ENCODE assay signal across 13 cellular contexts in genomic region chr11:45078236-45079074, GRCh38.
DNase-seq lines count a peak whose midpoint lies in the region; ATAC-seq, FAIRE-seq and TF ChIP-seq lines count a peak whose summit lies in the region.
"Had no signal": no experiment of that assay in that cellular context is flagged by ENCODE, and none has a peak within 500 bp of the region (broad histone marks: within the 10 kb centered on the region; RNA-seq: fewer than 3 reads in every experiment).

No MANE protein-coding gene starts in this region.

- FAIRE-seq in small intestine (lab: Jason Lieb, UNC) = no peak

- H2AK5ac ChIP-seq in neuronal stem cell (ENCODE audit: low read depth, low read length) = no peak overlapping the region

- peaks cover 19% of the 10 kb centered on the region for H3K4me1 ChIP-seq in CD4-positive, CD25-positive, alpha-beta regulatory T cell (ENCODE audit: control insufficient read depth, insufficient read depth, low read length, poor library complexity, severe bottlenecking)
- H3K4me1 ChIP-seq in HEK293 (ENCODE audit: control insufficient read depth, insufficient read depth, low read length) = no peaks in the 10 kb centered on the region
- peaks cover 0 to 29% of the 10 kb centered on the region in 2 donors for H3K4me1 ChIP-seq in neuronal stem cell (ENCODE audit: control insufficient read depth in 2 of 2, insufficient read depth in 1 of 2, low read depth in 1 of 2, low read length in 2 of 2)
- H3K4me1 ChIP-seq in small intestine (ENCODE audit: control insufficient read depth in 2 of 2, insufficient read depth in 1 of 2, low read depth in 1 of 2, low read length in 1 of 2) = peaks cover 0 to 6% of the 10 kb centered on the region in 2 donors
- H3K4me1 ChIP-seq in colonic mucosa = peaks cover 4% of the 10 kb centered on the region

- H2BK120ac ChIP-seq in neuronal stem cell (ENCODE audit: low read depth, low read length) = no peak overlapping the region

- no CpG with 5 or more reads among the region's 16 CpGs for WGBS in neuronal stem cell (ENCODE audit: extremely low coverage in 2 of 2, insufficient read length in 2 of 2, insufficient replicate concordance in 1 of 2), 2 donors
- WGBS in small intestine, 3 donors = 68 to 86% (median 80%) methylated on average over 16 of the region's 16 CpGs

- no peak overlapping the region for H3K23ac ChIP-seq in neuronal stem cell (ENCODE audit: low read depth, low read length, poor library complexity)

- no peak overlapping the region for H2AFZ ChIP-seq in neuronal stem cell (ENCODE audit: low read length)

- intact Hi-C loops in colonic mucosa (cut with DNase I) = no loop called here

- H4K8ac ChIP-seq in neuronal stem cell (ENCODE audit: low read depth, low read length) = no peak overlapping the region

- H3K14ac ChIP-seq in neuronal stem cell (ENCODE audit: low read length) = no peak overlapping the region

- peak overlapping the region in 2 of 4 donors; percentile 28 to 38 for H3K4me3 Mint-ChIP-seq in CD4-positive, CD25-positive, alpha-beta regulatory T cell
- peak overlapping the region; percentile 79 to 81 for H3K4me3 Mint-ChIP-seq in effector memory CD8-positive, alpha-beta T cell
- H3K4me3 Mint-ChIP-seq: activated CD4-positive, alpha-beta T cell treated with anti-CD3 and anti-CD28 coated beads, Interleukin-2, amount 10 ng/mL, durations not matched to agents 7 days and 5 days; mesothelial cell of epicardium had no signal

- no peak overlapping the region for H4K91ac ChIP-seq in neuronal stem cell (ENCODE audit: low read depth, low read length, poor library complexity)

- H3K36me3 ChIP-seq in CD4-positive, CD25-positive, alpha-beta regulatory T cell (ENCODE audit: control insufficient read depth, insufficient read depth, low read length) = no peaks in the 10 kb centered on the region
- H3K36me3 ChIP-seq in HEK293 (ENCODE audit: control insufficient read depth in 2 of 2, insufficient read depth in 1 of 2, low read length in 2 of 2) (no peaks in the 10 kb centered on the region), neuronal stem cell (replicated peaks in 1 of 2; ENCODE audit: control insufficient read depth in 2 of 2, insufficient read depth in 2 of 2, low read length in 2 of 2) (no peaks in the 10 kb centered on the region), small intestine (ENCODE audit: control insufficient read depth in 2 of 2, insufficient read depth in 2 of 2, low read length in 2 of 2) (no peaks in the 10 kb centered on the region), colonic mucosa (no peaks in the 10 kb centered on the region)
- H3K36me3 ChIP-seq: heart left ventricle had no signal

- CTCF ChIA-PET in HEK293 (lab: Yijun Ruan, JAX) = interaction anchor here (0.6 to 1.4 kb wide), 3 partner anchors 26 to 293 kb away, joined by 3 read pairs; no protein-coding TSS in a partner anchor

- TF ChIP-seq CTCF in HEK293 (tag by site-specific recombination; IDR thresholded peaks at IDR 0.05) (no peak), colonic mucosa (IDR thresholded peaks at IDR 0.05) (no peak)

- no peak overlapping the region for H3K4me3 ChIP-seq in CD4-positive, CD25-positive, alpha-beta regulatory T cell (ENCODE audit: low read depth, low read length)
- H3K4me3 ChIP-seq in HEK293 (ENCODE audit: low read depth, low read length) (no peak overlapping the region), neuronal stem cell (ENCODE audit: low read length in 2 of 2) (no peak overlapping the region), small intestine (ENCODE audit: low read depth in 1 of 2, low read length in 2 of 2) (no peak overlapping the region), colonic mucosa (no peak overlapping the region)
- H3K4me3 ChIP-seq: heart left ventricle had no signal

- H3K4me2 ChIP-seq in neuronal stem cell (ENCODE audit: insufficient read depth, low read length, poor library complexity, severe bottlenecking) = no peak overlapping the region

- H3K9me3 ChIP-seq in CD4-positive, CD25-positive, alpha-beta regulatory T cell (ENCODE audit: control insufficient read depth in 2 of 2, low read length in 2 of 2) = no peaks in the 10 kb centered on the region
- H3K9me3 ChIP-seq in HEK293 (ENCODE audit: control insufficient read depth, insufficient read depth, low read depth, low read length) (no peaks in the 10 kb centered on the region), neuronal stem cell (replicated peaks in 1 of 2; ENCODE audit: control insufficient read depth in 2 of 2, insufficient read depth in 1 of 2, low read depth in 1 of 2, low read length in 2 of 2) (no peaks in the 10 kb centered on the region), small intestine (ENCODE audit: control insufficient read depth, low read depth) (no peaks in the 10 kb centered on the region), colonic mucosa (no peaks in the 10 kb centered on the region)
- H3K9me3 ChIP-seq: heart left ventricle had no signal

- no peaks in the 10 kb centered on the region for H3K9me3 Mint-ChIP-seq in CD4-positive, CD25-positive, alpha-beta regulatory T cell
- H3K9me3 Mint-ChIP-seq in effector memory CD8-positive, alpha-beta T cell = no peaks in the 10 kb centered on the region
- H3K9me3 Mint-ChIP-seq: activated CD4-positive, alpha-beta T cell treated with anti-CD3 and anti-CD28 coated beads, Interleukin-2, amount 10 ng/mL, durations not matched to agents 7 days and 5 days; mesothelial cell of epicardium had no signal

- no peaks in the 10 kb centered on the region for H3K79me1 ChIP-seq in neuronal stem cell (ENCODE audit: low read depth, low read length)

- no peak overlapping the region for H2BK15ac ChIP-seq in neuronal stem cell (ENCODE audit: low read length)

- H2BK12ac ChIP-seq in neuronal stem cell (ENCODE audit: low read length) = no peak overlapping the region

- no peak overlapping the region for H2BK5ac ChIP-seq in neuronal stem cell (ENCODE audit: low read length)

- no peaks in the 10 kb centered on the region for H3K27me3 Mint-ChIP-seq in CD4-positive, CD25-positive, alpha-beta regulatory T cell
- no peaks in the 10 kb centered on the region for H3K27me3 Mint-ChIP-seq in effector memory CD8-positive, alpha-beta T cell
- H3K27me3 Mint-ChIP-seq: activated CD4-positive, alpha-beta T cell treated with anti-CD3 and anti-CD28 coated beads, Interleukin-2, amount 10 ng/mL, durations not matched to agents 7 days and 5 days had no signal

- peaks cover 0 to 48% (median 26%) of the 10 kb centered on the region in 4 donors for H3K4me1 Mint-ChIP-seq in CD4-positive, CD25-positive, alpha-beta regulatory T cell
- H3K4me1 Mint-ChIP-seq in effector memory CD8-positive, alpha-beta T cell (ENCODE audit: low read depth in 2 of 2) = peaks cover 56 to 59% of the 10 kb centered on the region in 2 donors

- peak overlapping the region; percentile 20 to 81 (median 60) for H3K27ac Mint-ChIP-seq in CD4-positive, CD25-positive, alpha-beta regulatory T cell
- H3K27ac Mint-ChIP-seq in effector memory CD8-positive, alpha-beta T cell = peak overlapping the region; percentile 92 to 96
- H3K27ac Mint-ChIP-seq: mesothelial cell of epicardium had no signal

- no peaks in the 10 kb centered on the region for H3K27me3 ChIP-seq in CD4-positive, CD25-positive, alpha-beta regulatory T cell (ENCODE audit: control insufficient read depth, insufficient read depth, low read length)
- H3K27me3 ChIP-seq in neuronal stem cell (ENCODE audit: control insufficient read depth in 3 of 3, insufficient read depth in 3 of 3, low read depth in 1 of 3, low read length in 3 of 3) = peaks cover 0 to 25% (median 0%) of the 10 kb centered on the region in 3 experiments
- H3K27me3 ChIP-seq in small intestine (ENCODE audit: control insufficient read depth in 2 of 2, insufficient read depth in 2 of 2, low read length in 2 of 2) = no peaks in the 10 kb centered on the region
- H3K27me3 ChIP-seq in colonic mucosa = no peaks in the 10 kb centered on the region

- no peak overlapping the region for H3K4ac ChIP-seq in neuronal stem cell (ENCODE audit: low read length)

- ATAC-seq in CD4-positive, CD25-positive, alpha-beta regulatory T cell (ENCODE audit: low read depth in 2 of 2) = no peak
- ATAC-seq in effector memory CD8-positive, alpha-beta T cell (replicated peaks) = no peak
- ATAC-seq in HG03108 (IDR thresholded peaks at IDR 0.05; ENCODE audit: unreplicated experiment) = no peak

- no peak overlapping the region for H3K27ac ChIP-seq in CD4-positive, CD25-positive, alpha-beta regulatory T cell (ENCODE audit: insufficient read depth, low read length, poor library complexity, severe bottlenecking)
- H3K27ac ChIP-seq in HEK293 (ENCODE audit: extremely low read depth, low read depth, low read length) (no peak overlapping the region), neuronal stem cell (replicated peaks; ENCODE audit: low read length) (no peak overlapping the region), small intestine (ENCODE audit: low read depth in 1 of 2, low read length in 1 of 2) (no peak overlapping the region), colonic mucosa (no peak overlapping the region)

- no peaks in the 10 kb centered on the region for H3K36me3 Mint-ChIP-seq in CD4-positive, CD25-positive, alpha-beta regulatory T cell
- H3K36me3 Mint-ChIP-seq in effector memory CD8-positive, alpha-beta T cell (ENCODE audit: insufficient read depth) = peaks cover 10% of the 10 kb centered on the region
- H3K36me3 Mint-ChIP-seq: mesothelial cell of epicardium had no signal

- H3K18ac ChIP-seq in neuronal stem cell (ENCODE audit: low read length) = peak overlapping the region; percentile 23

- no peak overlapping the region for H3K9ac ChIP-seq in neuronal stem cell (ENCODE audit: low read depth, low read length, poor library complexity)
- H3K9ac ChIP-seq in colonic mucosa (ENCODE audit: low read depth in 2 of 2, low read length in 2 of 2) = no peak overlapping the region

- POLR2A ChIA-PET in HEK293 (lab: Yijun Ruan, JAX) = no interaction called here

- DNase-seq in CD4-positive, CD25-positive, alpha-beta regulatory T cell = no peak
- DNase-seq in effector memory CD8-positive, alpha-beta T cell = no peak
- DNase-seq in neuronal stem cell (ENCODE audit: low spot score) (no peak), small intestine (no peak), colonic mucosa (no peak)
- DNase-seq in stimulated activated CD4-positive, alpha-beta T cell treated with anti-CD3 and anti-CD28 coated beads, Interleukin-4, amount 100 ng/mL, for 4 hours = no peak
- DNase-seq: activated CD4-positive, alpha-beta T cell treated with anti-CD3 and anti-CD28 coated beads, Interleukin-2, amount 10 ng/mL, durations not matched to agents 7 days and 5 days; activated naive CD4-positive, alpha-beta T cell; NCI-H510A treated with DMSO at 0.1 percent for 48 hours had no signal
